16 cellular contexts compared by ENCODE assay signal in genomic region chr2:196742685-196743084, GRCh38. TPM values are rescaled to one million over a fixed set of nuclear protein-coding genes. Genes with fewer than 3 reads are reported as not detected.
DNase-seq lines count a peak whose midpoint lies in the region; TF ChIP-seq lines count a peak whose summit lies in the region.
"Had no signal": no experiment of that assay in that cellular context is flagged by ENCODE, and none has a peak within 500 bp of the region (broad histone marks: within the 10 kb centered on the region; RNA-seq: fewer than 3 reads in every experiment).

No MANE protein-coding gene starts in this region.

- peak overlapping the region; percentile 71 for H3K27ac Mint-ChIP-seq in endodermal cell
- H3K27ac Mint-ChIP-seq in activated T-helper 1 cell treated with anti-CD3 and anti-CD28 coated beads, Interleukin-12 subunit alpha, Interleukin-12 subunit beta, Interleukin-2, Interleukin-4 antibody, amounts not matched to agents 30 ng/mL and 10 ng/mL and 1 ng/mL, durations not matched to agents 14 hours and 24 hours and 36 hours = no peak overlapping the region
- H3K27ac Mint-ChIP-seq: CD4-positive, alpha-beta memory T cell had no signal

- H3K9me3 ChIP-seq in endodermal cell (ENCODE audit: control insufficient read depth, low read length) = peaks cover 38% of the 10 kb centered on the region
- H3K9me3 ChIP-seq: SK-N-SH had no signal

- H3K36me3 Mint-ChIP-seq in endodermal cell (ENCODE audit: low read depth) = peaks cover 28% of the 10 kb centered on the region
- peaks cover 27% of the 10 kb centered on the region for H3K36me3 Mint-ChIP-seq in activated T-helper 1 cell treated with anti-CD3 and anti-CD28 coated beads, Interleukin-12 subunit alpha, Interleukin-12 subunit beta, Interleukin-2, Interleukin-4 antibody, amounts not matched to agents 30 ng/mL and 10 ng/mL and 1 ng/mL, durations not matched to agents 14 hours and 24 hours and 36 hours (ENCODE audit: low read depth)

- H3K4me1 Mint-ChIP-seq in endodermal cell = peaks cover 18% of the 10 kb centered on the region
- H3K4me1 Mint-ChIP-seq in activated T-helper 1 cell treated with anti-CD3 and anti-CD28 coated beads, Interleukin-12 subunit alpha, Interleukin-12 subunit beta, Interleukin-2, Interleukin-4 antibody, amounts not matched to agents 30 ng/mL and 10 ng/mL and 1 ng/mL, durations not matched to agents 14 hours and 24 hours and 36 hours (ENCODE audit: low read depth) = no peaks in the 10 kb centered on the region
- H3K4me1 Mint-ChIP-seq: CD4-positive, alpha-beta memory T cell had no signal

- 85% methylated on average over 3 of the region's 3 CpGs; no CpG with 5 or more reads in 1 of the 2 experiments for WGBS in endodermal cell (ENCODE audit: insufficient coverage in 1 of 2, insufficient read length in 1 of 2), 2 experiments

- H3K4me3 ChIP-seq in endodermal cell (ENCODE audit: low read length) = peak overlapping the region; percentile 51
- H3K4me3 ChIP-seq: A549 had no signal

- peaks cover 28% of the 10 kb centered on the region for H3K9me3 Mint-ChIP-seq in endodermal cell
- peaks cover 33% of the 10 kb centered on the region for H3K9me3 Mint-ChIP-seq in activated T-helper 1 cell treated with anti-CD3 and anti-CD28 coated beads, Interleukin-12 subunit alpha, Interleukin-12 subunit beta, Interleukin-2, Interleukin-4 antibody, amounts not matched to agents 30 ng/mL and 10 ng/mL and 1 ng/mL, durations not matched to agents 14 hours and 24 hours and 36 hours

- DNase-seq in ELF-1 (ENCODE audit: low read depth, low spot score) (peak; percentile 29), NCI-H2171 (lab: John Stamatoyannopoulos, UW) (peak; percentile 21), endodermal cell (peak; percentile 50), myocyte (ENCODE audit: low read depth) (peak; percentile 11), NCI-H187 (lab: John Stamatoyannopoulos, UW) (no peak)
- DNase-seq in activated T-helper 1 cell treated with anti-CD3 and anti-CD28 coated beads, Interleukin-12 subunit alpha, Interleukin-12 subunit beta, Interleukin-2, Interleukin-4 antibody, amounts not matched to agents 30 ng/mL and 10 ng/mL and 1 ng/mL, durations not matched to agents 14 hours and 24 hours and 36 hours (ENCODE audit: low spot score) = no peak
- DNase-seq in stimulated activated CD4-positive, alpha-beta T cell treated with anti-CD3 and anti-CD28 coated beads, Interleukin-4, amount 100 ng/mL, for 4 hours = no peak
- DNase-seq: CD4-positive, alpha-beta memory T cell; DMS53; NCI-H1417; NCI-H187 treated with DMSO at 0.1 percent for 48 hours; NCI-H446 treated with DMSO at 0.1 percent for 48 hours; NCI-H748 treated with DMSO at 0.1 percent for 48 hours; SHP77 treated with DMSO at 0.1 percent for 48 hours; SK-N-SH had no signal

- H3K4me3 Mint-ChIP-seq in endodermal cell = no peak overlapping the region
- H3K4me3 Mint-ChIP-seq in activated T-helper 1 cell treated with anti-CD3 and anti-CD28 coated beads, Interleukin-12 subunit alpha, Interleukin-12 subunit beta, Interleukin-2, Interleukin-4 antibody, amounts not matched to agents 30 ng/mL and 10 ng/mL and 1 ng/mL, durations not matched to agents 14 hours and 24 hours and 36 hours = no peak overlapping the region
- H3K4me3 Mint-ChIP-seq: CD4-positive, alpha-beta memory T cell had no signal

- H3K27me3 Mint-ChIP-seq in endodermal cell (ENCODE audit: insufficient read depth) = no peaks in the 10 kb centered on the region
- H3K27me3 Mint-ChIP-seq in activated T-helper 1 cell treated with anti-CD3 and anti-CD28 coated beads, Interleukin-12 subunit alpha, Interleukin-12 subunit beta, Interleukin-2, Interleukin-4 antibody, amounts not matched to agents 30 ng/mL and 10 ng/mL and 1 ng/mL, durations not matched to agents 14 hours and 24 hours and 36 hours (ENCODE audit: insufficient read depth) = no peaks in the 10 kb centered on the region
- H3K27me3 Mint-ChIP-seq: CD4-positive, alpha-beta memory T cell had no signal

- intact Hi-C loops in activated T-helper 1 cell treated with anti-CD3 and anti-CD28 coated beads, Interleukin-12 subunit alpha, Interleukin-12 subunit beta, Interleukin-2, Interleukin-4 antibody, amounts not matched to agents 30 ng/mL and 10 ng/mL and 1 ng/mL, durations not matched to agents 14 hours and 24 hours and 36 hours (cut with micrococcal nuclease) = no loop called here

- H3K36me3 ChIP-seq in endodermal cell (ENCODE audit: control insufficient read depth, insufficient read depth, low read length) = peaks cover 3% of the 10 kb centered on the region

- H3K4me1 ChIP-seq in endodermal cell (ENCODE audit: control insufficient read depth, insufficient read depth, low read length) = peaks cover 10% of the 10 kb centered on the region
- H3K4me1 ChIP-seq: A549 had no signal

- H3K27ac ChIP-seq in endodermal cell (ENCODE audit: low read depth, low read length) = no peak overlapping the region
- H3K27ac ChIP-seq: A549 had no signal

- H3K9ac ChIP-seq in endodermal cell (ENCODE audit: extremely low read depth, low read length, poor library complexity, severe bottlenecking) = no peak overlapping the region
- H3K9ac ChIP-seq: SK-N-SH had no signal

- H3K27me3 ChIP-seq in endodermal cell (ENCODE audit: control insufficient read depth, insufficient read depth, low read length, poor library complexity, severe bottlenecking) = no peaks in the 10 kb centered on the region

- TF ChIP-seq CTCF in endodermal cell (conservative IDR thresholded peaks at IDR 0.05) = peak; percentile 24

RNA-seq across cellular contexts. Expression of gene GTF3C3, which starts 56.8 kb away (rescaled TPM):
- total RNA-seq in endodermal cell (10 to 100 TPM; 55.1 to 75.2 TPM), myocyte (17.0 and 17.8 TPM in 2 replicates)
- 44.6 TPM for polyA plus RNA-seq in endodermal cell (2013, experiment 1 of 2)
- polyA plus RNA-seq in endodermal cell (2013, experiment 2 of 2) = 39.5 TPM
- 5.7 TPM for polyA plus RNA-seq in myocyte (2012)
- total RNA-seq in activated T-helper 1 cell treated with anti-CD3 and anti-CD28 coated beads, Interleukin-12 subunit alpha, Interleukin-12 subunit beta, Interleukin-2, Interleukin-4 antibody, amounts not matched to agents 30 ng/mL and 10 ng/mL and 1 ng/mL, durations not matched to agents 14 hours and 24 hours and 36 hours = 69.5 and 72.2 TPM in 2 replicates

Comparison
In these comparisons a context has a peak if more than half of its experiments do, and no peak if none do; other contexts are left out.
1. DNase-seq: peak in ELF-1 (single experiment), NCI-H2171 (single experiment), endodermal cell (single experiment) and myocyte (single experiment); none in activated T-helper 1 cell treated with anti-CD3 and anti-CD28 coated beads, Interleukin-12 subunit alpha, Interleukin-12 subunit beta, Interleukin-2, Interleukin-4 antibody, amounts not matched to agents 30 ng/mL and 10 ng/mL and 1 ng/mL, durations not matched to agents 14 hours and 24 hours and 36 hours (single experiment), stimulated activated CD4-positive, alpha-beta T cell treated with anti-CD3 and anti-CD28 coated beads, Interleukin-4, amount 100 ng/mL, for 4 hours (0 of 2) and NCI-H187 (0 of 2).